Comparison of ENCODE assay signal across 27 cellular contexts in genomic region chr7:32221756-32222155, GRCh38.
"Had no signal": no experiment of that assay in that cellular context is flagged by ENCODE, and none has a peak within 500 bp of the region (broad histone marks: within the 10 kb centered on the region; RNA-seq: fewer than 3 reads in every experiment).

No MANE protein-coding gene starts in this region.

- H3K4me3 Mint-ChIP-seq: activated CD4-positive, alpha-beta memory T cell treated with anti-CD3 and anti-CD28 coated beads, Interleukin-2, amount 10 ng/mL, durations not matched to agents 7 days and 5 days; activated T-cell treated with anti-CD3 and anti-CD28 coated beads, Interleukin-2, amount 50 U/mL, for 24 hours; natural killer cell; neural progenitor cell; stimulated activated naive B cell treated with anti-CD40 and anti-IgM and Interleukin-4, amounts not matched to agents 10 μg/mL and 1 μg/mL and 100 μg/mL, for 72 hours had no signal

- H3K4me1 Mint-ChIP-seq: activated CD4-positive, alpha-beta memory T cell treated with anti-CD3 and anti-CD28 coated beads, Interleukin-2, amount 10 ng/mL, durations not matched to agents 7 days and 5 days; natural killer cell; neural progenitor cell; stimulated activated naive B cell treated with anti-CD40 and anti-IgM and Interleukin-4, amounts not matched to agents 10 μg/mL and 1 μg/mL and 100 μg/mL, for 72 hours had no signal

- H3K27ac ChIP-seq: brain microvascular endothelial cell, esophagus squamous epithelium, left lung, lower lobe of right lung, neural progenitor cell, suprapubic skin, tibial artery, WERI-Rb-1 had no signal

- H3K36me3 ChIP-seq: brain microvascular endothelial cell, esophagus squamous epithelium, left lung, lower lobe of right lung, neural progenitor cell, suprapubic skin, tibial artery, WERI-Rb-1 had no signal

- H3K4me1 ChIP-seq: esophagus squamous epithelium, left lung, lower lobe of right lung, neural progenitor cell, suprapubic skin, tibial artery had no signal

- ATAC-seq: activated CD4-positive, CD25-positive, alpha-beta regulatory T cell treated with anti-CD3 and anti-CD28 coated beads, Interleukin-2, amount 50 U/mL, for 24 hours; left lung; lower lobe of right lung; natural killer cell; right cardiac atrium; stimulated activated naive B cell treated with anti-CD40 and anti-IgM and Interleukin-4, amounts not matched to agents 10 μg/mL and 1 μg/mL and 100 μg/mL, for 72 hours had no signal

- H3K27me3 ChIP-seq: brain microvascular endothelial cell, esophagus squamous epithelium, neural progenitor cell, suprapubic skin, tibial artery had no signal

- DNase-seq: activated CD4-positive, alpha-beta memory T cell treated with anti-CD3 and anti-CD28 coated beads, Interleukin-2, amount 10 ng/mL, durations not matched to agents 7 days and 5 days; activated CD4-positive, alpha-beta T cell treated with anti-CD3 and anti-CD28 coated beads for 48 hours; activated CD8-positive, alpha-beta memory T cell treated with anti-CD3 and anti-CD28 coated beads, Interleukin-2, amount 50 U/mL, for 48 hours; activated gamma-delta T cell; activated naive CD4-positive, alpha-beta T cell treated with anti-CD3 and anti-CD28 coated beads, Interleukin-2, amount 50 U/mL, for 16 hours; activated T-cell treated with anti-CD3 and anti-CD28 coated beads, Interleukin-2, amount 50 U/mL, for 24 hours; amniotic stem cell; brain microvascular endothelial cell; central memory CD4-positive, alpha-beta T cell; esophagus squamous epithelium; foreskin melanocyte; left lung; lower lobe of right lung; mesenchymal stem cell; natural killer cell; occipital lobe; right cardiac atrium; stimulated activated CD4-positive, alpha-beta T cell treated with anti-CD3 and anti-CD28 coated beads, Interleukin-15, amount 100 ng/mL, for 24 hours; stimulated activated CD4-positive, alpha-beta T cell treated with anti-CD3 and anti-CD28 coated beads, Interleukin-2, amount 100 ng/mL, for 24 hours; stimulated activated naive B cell treated with anti-CD40 and anti-IgM and Interleukin-4, amounts not matched to agents 10 μg/mL and 1 μg/mL and 100 μg/mL, for 72 hours; T1000; tibial artery; WERI-Rb-1 had no signal

- H3K9me3 Mint-ChIP-seq: activated CD4-positive, alpha-beta memory T cell treated with anti-CD3 and anti-CD28 coated beads, Interleukin-2, amount 10 ng/mL, durations not matched to agents 7 days and 5 days; activated T-cell treated with anti-CD3 and anti-CD28 coated beads, Interleukin-2, amount 50 U/mL, for 24 hours; natural killer cell; neural progenitor cell had no signal

- H3K27me3 Mint-ChIP-seq: activated CD4-positive, alpha-beta memory T cell treated with anti-CD3 and anti-CD28 coated beads, Interleukin-2, amount 10 ng/mL, durations not matched to agents 7 days and 5 days; activated T-cell treated with anti-CD3 and anti-CD28 coated beads, Interleukin-2, amount 50 U/mL, for 24 hours had no signal

- H3K27ac Mint-ChIP-seq: activated CD4-positive, alpha-beta memory T cell treated with anti-CD3 and anti-CD28 coated beads, Interleukin-2, amount 10 ng/mL, durations not matched to agents 7 days and 5 days; activated T-cell treated with anti-CD3 and anti-CD28 coated beads, Interleukin-2, amount 50 U/mL, for 24 hours; natural killer cell; stimulated activated naive B cell treated with anti-CD40 and anti-IgM and Interleukin-4, amounts not matched to agents 10 μg/mL and 1 μg/mL and 100 μg/mL, for 72 hours had no signal

- H3K36me3 Mint-ChIP-seq: natural killer cell; neural progenitor cell; stimulated activated naive B cell treated with anti-CD40 and anti-IgM and Interleukin-4, amounts not matched to agents 10 μg/mL and 1 μg/mL and 100 μg/mL, for 72 hours had no signal

- H3K9me3 ChIP-seq: esophagus squamous epithelium, left lung, lower lobe of right lung, suprapubic skin, tibial artery had no signal

- FAIRE-seq: astrocyte had no signal

- H3K4me3 ChIP-seq: esophagus squamous epithelium, left lung, lower lobe of right lung, neural progenitor cell, suprapubic skin, tibial artery had no signal
